Comparison of ENCODE assay signal across 16 cellular contexts in the genomic region with DNA sequence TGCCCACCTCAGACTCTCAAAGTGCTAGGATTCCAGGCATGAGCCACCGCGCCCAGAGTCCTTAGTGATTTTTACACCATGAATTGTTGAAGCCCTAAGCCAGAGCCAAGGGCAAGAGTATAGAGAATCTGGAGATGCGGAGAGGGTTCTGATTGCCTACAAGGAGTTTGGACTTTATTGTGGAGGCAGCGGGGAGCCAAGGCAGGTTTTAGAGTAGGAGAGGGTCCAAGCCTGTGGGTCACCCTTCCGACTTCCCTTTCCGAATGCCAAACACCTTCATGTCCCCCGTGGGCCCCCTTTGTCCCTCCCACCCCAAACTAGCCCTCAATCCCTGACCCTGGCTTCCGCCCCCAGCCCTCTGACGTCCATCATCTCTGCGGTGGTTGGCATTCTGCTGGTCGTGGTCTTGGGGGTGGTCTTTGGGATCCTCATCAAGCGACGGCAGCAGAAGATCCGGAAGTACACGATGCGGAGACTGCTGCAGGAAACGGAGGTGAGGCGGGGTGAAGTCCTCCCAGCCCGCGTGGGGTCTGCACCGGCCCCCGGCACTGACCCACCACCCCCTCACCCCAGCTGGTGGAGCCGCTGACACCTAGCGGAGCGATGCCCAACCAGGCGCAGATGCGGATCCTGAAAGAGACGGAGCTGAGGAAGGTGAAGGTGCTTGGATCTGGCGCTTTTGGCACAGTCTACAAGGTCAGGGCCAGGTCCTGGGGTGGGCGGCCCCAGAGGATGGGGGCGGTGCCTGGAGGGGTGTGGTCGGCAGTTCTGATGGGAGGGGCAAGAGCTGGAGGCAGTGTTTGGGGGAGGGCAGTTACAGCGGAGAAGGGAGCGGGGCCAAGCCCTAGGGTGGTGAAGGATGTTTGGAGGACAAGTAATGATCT. TPM values are rescaled to one million over a fixed set of nuclear protein-coding genes. Genes with fewer than 3 reads are reported as not detected.
A peak's percentile ranks its signal among the peaks of the same experiment; 100 is the strongest.
DNase-seq lines count a peak whose midpoint lies in the region; ATAC-seq and TF ChIP-seq lines count a peak whose summit lies in the region.
"Had no signal": no experiment of that assay in that cellular context is flagged by ENCODE, and none has a peak within 500 bp of the region (broad histone marks: within the 10 kb centered on the region; RNA-seq: fewer than 3 reads in every experiment).

No MANE protein-coding gene starts in this region.

- no peaks in the 10 kb centered on the region for H3K36me3 Mint-ChIP-seq in activated naive CD8-positive, alpha-beta T cell treated with anti-CD3 and anti-CD28 coated beads for 36 hours

- CTCF ChIA-PET in HEK293 (lab: Yijun Ruan, JAX): interaction anchor here (0.7 kb wide), 1 partner anchor 70 kb away, joined by 3 read pairs; no protein-coding TSS in a partner anchor

- peaks cover 7% of the 10 kb centered on the region for H3K4me1 Mint-ChIP-seq in activated naive CD8-positive, alpha-beta T cell treated with anti-CD3 and anti-CD28 coated beads for 36 hours

- no peak overlapping the region for H2AFZ ChIP-seq in osteoblast (ENCODE audit: low read length)

- POLR2A ChIA-PET in HEK293 (lab: Yijun Ruan, JAX): interaction anchor here (1.0 to 1.4 kb wide), 2 partner anchors 23 to 35 kb away, joined by 3 read pairs; partner anchors contain the start of gene PGAP3

- TF ChIP-seq CTCF in HEK293 (tag by site-specific recombination; IDR thresholded peaks at IDR 0.05): no peak
- TF ChIP-seq CTCF in osteoblast (IDR thresholded peaks at IDR 0.05; ENCODE audit: extremely low read depth, low read depth, low read length): no peak

- H4K20me1 ChIP-seq in osteoblast (ENCODE audit: insufficient read depth, low read length): no peaks in the 10 kb centered on the region

- H3K4me1 ChIP-seq in HEK293 (ENCODE audit: control insufficient read depth, insufficient read depth, low read length): no peaks in the 10 kb centered on the region
- no peaks in the 10 kb centered on the region for H3K4me1 ChIP-seq in osteoblast (ENCODE audit: insufficient read depth, low read length)
- H3K4me1 ChIP-seq: body of pancreas, tibial artery had no signal

- no peak overlapping the region for H3K27ac Mint-ChIP-seq in activated naive CD8-positive, alpha-beta T cell treated with anti-CD3 and anti-CD28 coated beads for 36 hours

- no peaks in the 10 kb centered on the region for H3K27me3 Mint-ChIP-seq in activated naive CD8-positive, alpha-beta T cell treated with anti-CD3 and anti-CD28 coated beads for 36 hours

- H3K4me3 ChIP-seq in HEK293 (ENCODE audit: low read depth, low read length) (no peak overlapping the region), osteoblast (ENCODE audit: insufficient read depth, low read length) (no peak overlapping the region)
- H3K4me3 ChIP-seq: body of pancreas, tibial artery had no signal

- H3K4me3 Mint-ChIP-seq in activated naive CD8-positive, alpha-beta T cell treated with anti-CD3 and anti-CD28 coated beads for 36 hours: no peak overlapping the region

- H3K36me3 ChIP-seq in HEK293 (ENCODE audit: control insufficient read depth in 2 of 2, insufficient read depth in 1 of 2, low read length in 2 of 2) (peaks cover 7 to 68% of the 10 kb centered on the region in 2 experiments; a peak in 2 of 3 replicates), osteoblast (ENCODE audit: insufficient read depth, low read length) (peaks cover 37% of the 10 kb centered on the region)

- H3K27me3 ChIP-seq in osteoblast (ENCODE audit: insufficient read depth, low read length): no peaks in the 10 kb centered on the region
- H3K27me3 ChIP-seq: body of pancreas, tibial artery had no signal

- H3K9me3 Mint-ChIP-seq in activated naive CD8-positive, alpha-beta T cell treated with anti-CD3 and anti-CD28 coated beads for 36 hours: no peaks in the 10 kb centered on the region

- no peak for ATAC-seq in HG03460 (IDR thresholded peaks at IDR 0.05; ENCODE audit: unreplicated experiment)
- ATAC-seq: body of pancreas had no signal

- H3K9me3 ChIP-seq in HEK293 (ENCODE audit: control insufficient read depth, insufficient read depth, low read depth, low read length): no peaks in the 10 kb centered on the region
- H3K9me3 ChIP-seq in osteoblast (ENCODE audit: low read depth, low read length): no peaks in the 10 kb centered on the region
- H3K9me3 ChIP-seq: body of pancreas, tibial artery had no signal

- DNase-seq in activated CD4-positive, alpha-beta T cell treated with anti-CD3 and anti-CD28 coated beads for 48 hours: peak; percentile 50
- DNase-seq in activated CD4-positive, alpha-beta T cell treated with anti-CD3 and anti-CD28 coated beads, Interleukin-2, amount 50 U/mL, for 1 hour: no peak
- peak; percentile 37 for DNase-seq in activated naive CD8-positive, alpha-beta T cell treated with anti-CD3 and anti-CD28 coated beads for 36 hours
- DNase-seq in osteoblast (ENCODE audit: insufficient read length, low spot score, missing footprints): peak; percentile 43
- DNase-seq in stimulated activated naive CD4-positive, alpha-beta T cell treated with Interleukin-2 at 50 U/mL for 16 hours (lab: John Stamatoyannopoulos, UW): no peak
- no peak for DNase-seq in effector CD4-positive, alpha-beta T cell
- DNase-seq: ACHN, NCI-H1048, NCI-H524, SHP77, tibial artery had no signal

- H3K4me2 ChIP-seq in osteoblast (ENCODE audit: insufficient read depth, low read length): no peak overlapping the region

- no peak overlapping the region for H3K27ac ChIP-seq in HEK293 (ENCODE audit: extremely low read depth, low read depth, low read length)
- no peak overlapping the region for H3K27ac ChIP-seq in osteoblast (ENCODE audit: low read depth, low read length)
- H3K27ac ChIP-seq: body of pancreas, tibial artery had no signal

- no peaks in the 10 kb centered on the region for H3K79me2 ChIP-seq in osteoblast (ENCODE audit: insufficient read depth, low read length)

TF ChIP-seq in HEK293, 187 proteins besides CTCF, POLR2A, EP300 and RAD21 (continues in another document):
- no peak for TF ChIP-seq ZNF133 (tag by site-specific recombination; IDR thresholded peaks at IDR 0.05)
- no peak for TF ChIP-seq ZNF416 (tag by site-specific recombination; IDR thresholded peaks at IDR 0.05)
- TF ChIP-seq ZNF48 (tag by site-specific recombination; IDR thresholded peaks at IDR 0.05): no peak
- TF ChIP-seq ZFHX2 (tag by site-specific recombination; conservative IDR thresholded peaks at IDR 0.05): peak; percentile 40
- no peak for TF ChIP-seq ZNF23 (tag by site-specific recombination; IDR thresholded peaks at IDR 0.05; ENCODE audit: borderline replicate concordance)
- peak; percentile 84 for TF ChIP-seq ZNF16 (tag by site-specific recombination; IDR thresholded peaks at IDR 0.05; ENCODE audit: low read depth)
- TF ChIP-seq SP2 (tag by site-specific recombination; IDR thresholded peaks at IDR 0.05): peak; percentile 58
- no peak for TF ChIP-seq ZNF830 (tag by site-specific recombination; IDR thresholded peaks at IDR 0.05; ENCODE audit: low read depth)
- TF ChIP-seq GLIS2 (tag by site-specific recombination; IDR thresholded peaks at IDR 0.05): peak; percentile 66
- TF ChIP-seq ZNF10 (tag by site-specific recombination; IDR thresholded peaks at IDR 0.05): peak; percentile 25; the same call in 1 of the 2 replicates
- TF ChIP-seq PATZ1 (tag by site-specific recombination; IDR thresholded peaks at IDR 0.05): 0 out of 2 replicates have a peak, but pooled peaks have one; percentile 33
- peak; percentile 36; the same call in 1 of the 2 replicates for TF ChIP-seq SP3 (tag by site-specific recombination; IDR thresholded peaks at IDR 0.05)
- TF ChIP-seq, protein P1, sequence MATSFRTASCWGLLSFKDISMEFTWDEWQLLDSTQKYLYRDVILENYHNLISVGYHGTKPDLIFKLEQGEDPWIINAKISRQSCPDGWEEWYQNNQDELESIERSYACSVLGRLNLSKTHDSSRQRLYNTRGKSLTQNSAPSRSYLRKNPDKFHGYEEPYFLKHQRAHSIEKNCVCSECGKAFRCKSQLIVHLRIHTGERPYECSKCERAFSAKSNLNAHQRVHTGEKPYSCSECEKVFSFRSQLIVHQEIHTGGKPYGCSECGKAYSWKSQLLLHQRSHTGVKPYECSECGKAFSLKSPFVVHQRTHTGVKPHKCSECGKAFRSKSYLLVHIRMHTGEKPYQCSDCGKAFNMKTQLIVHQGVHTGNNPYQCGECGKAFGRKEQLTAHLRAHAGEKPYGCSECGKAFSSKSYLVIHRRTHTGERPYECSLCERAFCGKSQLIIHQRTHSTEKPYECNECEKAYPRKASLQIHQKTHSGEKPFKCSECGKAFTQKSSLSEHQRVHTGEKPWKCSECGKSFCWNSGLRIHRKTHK (tag by site-specific recombination; IDR thresholded peaks at IDR 0.05): no peak

RNA-seq across cellular contexts. Expression of gene MIEN1, which starts 7.1 kb away (rescaled TPM):
- total RNA-seq in activated naive CD8-positive, alpha-beta T cell treated with anti-CD3 and anti-CD28 coated beads for 36 hours: 10 to 100 TPM; 30.7 to 33.3 TPM
- 14.8 and 16.5 TPM in 2 replicates for total RNA-seq in osteoblast

RNA-seq across cellular contexts. Expression of gene GRB7, which starts 14.5 kb away (rescaled TPM):
- total RNA-seq in activated naive CD8-positive, alpha-beta T cell treated with anti-CD3 and anti-CD28 coated beads for 36 hours: under 1 TPM; 0.60 to 0.84 TPM
- under 0.01 and 0.29 TPM in 2 replicates for total RNA-seq in osteoblast
- total RNA-seq: glomerular endothelial cell, skeletal muscle tissue had no signal

RNA-seq across cellular contexts. Expression of gene ERBB2, which starts 23.3 kb away (rescaled TPM):
- total RNA-seq in activated naive CD8-positive, alpha-beta T cell treated with anti-CD3 and anti-CD28 coated beads for 36 hours: 1 to 10 TPM; 3.8 to 4.3 TPM
- 40.4 and 44.2 TPM in 2 replicates for total RNA-seq in osteoblast

RNA-seq across cellular contexts. Expression of gene PGAP3, which starts 35.4 kb away (rescaled TPM):
- 1 to 10 TPM; 7.8 to 8.9 TPM for total RNA-seq in activated naive CD8-positive, alpha-beta T cell treated with anti-CD3 and anti-CD28 coated beads for 36 hours
- 10.3 and 10.9 TPM in 2 replicates for total RNA-seq in osteoblast

RNA-seq across cellular contexts. Expression of gene PNMT, which starts 55.0 kb away (rescaled TPM):
- not detected for total RNA-seq in activated naive CD8-positive, alpha-beta T cell treated with anti-CD3 and anti-CD28 coated beads for 36 hours
- not detected in 2 replicates for total RNA-seq in osteoblast
- total RNA-seq: glomerular endothelial cell had no signal

Comparison
In these comparisons a context has a peak if more than half of its experiments do, and no peak if none do; other contexts are left out.
1. DNase-seq: peak in activated CD4-positive, alpha-beta T cell treated with anti-CD3 and anti-CD28 coated beads for 48 hours (single experiment), activated naive CD8-positive, alpha-beta T cell treated with anti-CD3 and anti-CD28 coated beads for 36 hours (single experiment) and osteoblast (single experiment); none in activated CD4-positive, alpha-beta T cell treated with anti-CD3 and anti-CD28 coated beads, Interleukin-2, amount 50 U/mL, for 1 hour (single experiment), stimulated activated naive CD4-positive, alpha-beta T cell treated with Interleukin-2 at 50 U/mL for 16 hours (single experiment) and effector CD4-positive, alpha-beta T cell (single experiment).